11 cellular contexts compared by ENCODE assay signal in genomic region chr15:33152502-33153109, GRCh38. TPM values are rescaled to one million over a fixed set of nuclear protein-coding genes. Genes with fewer than 3 reads are reported as not detected.
DNase-seq lines count a peak whose midpoint lies in the region; ATAC-seq and TF ChIP-seq lines count a peak whose summit lies in the region.
"Had no signal": no experiment of that assay in that cellular context is flagged by ENCODE, and none has a peak within 500 bp of the region (broad histone marks: within the 10 kb centered on the region; RNA-seq: fewer than 3 reads in every experiment).

No MANE protein-coding gene starts in this region.

- H3K4me3 Mint-ChIP-seq in MCF 10A (ENCODE audit: unreplicated experiment): no peak overlapping the region
- H3K4me3 Mint-ChIP-seq in osteocyte (ENCODE audit: unreplicated experiment): no peak overlapping the region
- H3K4me3 Mint-ChIP-seq: type B pancreatic cell had no signal

- CTCF ChIA-PET in MCF 10A (lab: Yijun Ruan, JAX): interaction anchor here (0.6 to 1.7 kb wide), 4 partner anchors 12 to 57 kb away, joined by 3 to 7 read pairs (median 4); no protein-coding TSS in a partner anchor

- H3K27me3 Mint-ChIP-seq in MCF 10A (ENCODE audit: insufficient read depth, unreplicated experiment) (no peaks in the 10 kb centered on the region), osteocyte (ENCODE audit: unreplicated experiment) (peaks cover 8% of the 10 kb centered on the region)
- H3K27me3 Mint-ChIP-seq: type B pancreatic cell had no signal

- DNase-seq in NCI-H510A treated with DMSO at 0.1 percent for 48 hours (lab: John Stamatoyannopoulos, UW) (peak; percentile 21), NCI-H510A (lab: John Stamatoyannopoulos, UW) (no peak), MCF 10A (ENCODE audit: unreplicated experiment) (peak; percentile 55), left lobe of liver (ENCODE audit: low spot score) (no peak), upper lobe of right lung (no peak), osteocyte (ENCODE audit: extremely low spot score, unreplicated experiment) (no peak), NCI-H146 (lab: John Stamatoyannopoulos, UW) (no peak)
- no peak for DNase-seq in activated naive CD4-positive, alpha-beta T cell treated with Interleukin-2 at 50 U/mL for 16 hours
- DNase-seq: colonic mucosa, RPMI8226 had no signal

- peak overlapping the region; percentile 35 for H3K4me3 ChIP-seq in upper lobe of right lung
- H3K4me3 ChIP-seq: colonic mucosa had no signal

- H3K27ac Mint-ChIP-seq in MCF 10A (ENCODE audit: low read depth, unreplicated experiment): no peak overlapping the region
- H3K27ac Mint-ChIP-seq in osteocyte (ENCODE audit: unreplicated experiment): no peak overlapping the region
- H3K27ac Mint-ChIP-seq: type B pancreatic cell had no signal

- POLR2A ChIA-PET in MCF 10A (lab: Yijun Ruan, JAX): interaction anchor here (0.6 to 3.5 kb wide), 3 partner anchors 48 to 494 kb away, joined by 3 to 16 read pairs (median 4); no protein-coding TSS in a partner anchor

- H3K9me3 Mint-ChIP-seq in MCF 10A (ENCODE audit: unreplicated experiment) (no peaks in the 10 kb centered on the region), osteocyte (ENCODE audit: unreplicated experiment) (no peaks in the 10 kb centered on the region)
- H3K9me3 Mint-ChIP-seq: type B pancreatic cell had no signal

- intact Hi-C loops in MCF 10A (cut with micrococcal nuclease) (no loop called here), upper lobe of right lung (cut with DNase I) (no loop called here)

- H3K36me3 Mint-ChIP-seq in MCF 10A (ENCODE audit: insufficient read depth, unreplicated experiment) (no peaks in the 10 kb centered on the region), osteocyte (ENCODE audit: unreplicated experiment) (no peaks in the 10 kb centered on the region)

- H3K27me3 ChIP-seq in upper lobe of right lung: no peaks in the 10 kb centered on the region
- H3K27me3 ChIP-seq: colonic mucosa had no signal

- BruUV-seq in MCF 10A (replicated peaks; lab: Mats Ljungman, UMichigan): no TSS peak

- ATAC-seq in left lobe of liver (peak; percentile 27), upper lobe of right lung (peak; percentile 82)

- H3K4me1 Mint-ChIP-seq in MCF 10A (ENCODE audit: insufficient read depth, unreplicated experiment) (peaks cover 14% of the 10 kb centered on the region), osteocyte (ENCODE audit: unreplicated experiment) (peaks cover 4% of the 10 kb centered on the region)

- no peak for TF ChIP-seq CTCF in MCF 10A (IDR thresholded peaks at IDR 0.05; ENCODE audit: unreplicated experiment)
- TF ChIP-seq CTCF in upper lobe of right lung (IDR thresholded peaks at IDR 0.05): no peak
- no peak for TF ChIP-seq CTCF in osteocyte (IDR thresholded peaks at IDR 0.05)

- no peaks in the 10 kb centered on the region for H3K9me3 ChIP-seq in upper lobe of right lung
- H3K9me3 ChIP-seq: colonic mucosa had no signal

- peaks cover 17% of the 10 kb centered on the region for H3K4me1 ChIP-seq in upper lobe of right lung
- H3K4me1 ChIP-seq: colonic mucosa had no signal

- H3K27ac ChIP-seq in upper lobe of right lung: peak overlapping the region; percentile 28
- H3K27ac ChIP-seq: colonic mucosa had no signal

- no peaks in the 10 kb centered on the region for H3K36me3 ChIP-seq in upper lobe of right lung
- H3K36me3 ChIP-seq: colonic mucosa had no signal

RNA-seq across cellular contexts. Expression of gene FMN1, which starts 41.9 kb away (rescaled TPM):
- 1.2 and 1.6 TPM in 2 replicates for total RNA-seq in MCF 10A (2022)
- total RNA-seq in left lobe of liver: 1.2 TPM
- total RNA-seq in upper lobe of right lung: 33.5 TPM
- total RNA-seq in osteocyte: 4.2 and 5.8 TPM in 2 replicates

Comparison
In these comparisons a context has a peak if more than half of its experiments do, and no peak if none do; other contexts are left out.
1. DNase-seq: peak in NCI-H510A treated with DMSO at 0.1 percent for 48 hours (single experiment) and MCF 10A (single experiment); none in NCI-H510A (single experiment), left lobe of liver (single experiment), upper lobe of right lung (single experiment), activated naive CD4-positive, alpha-beta T cell treated with Interleukin-2 at 50 U/mL for 16 hours (single experiment), osteocyte (single experiment) and NCI-H146 (single experiment).